In genomic region chr1:41768538-41768937, GRCh38 we compare ENCODE assay signal across 1 cellular context.
TF ChIP-seq lines count a peak whose summit lies in the region.

No MANE protein-coding gene starts in this region.

TF ChIP-seq in GM12878, 131 proteins besides CTCF, POLR2A, EP300 and RAD21 (continued from another document):
- TF ChIP-seq, protein P1, sequence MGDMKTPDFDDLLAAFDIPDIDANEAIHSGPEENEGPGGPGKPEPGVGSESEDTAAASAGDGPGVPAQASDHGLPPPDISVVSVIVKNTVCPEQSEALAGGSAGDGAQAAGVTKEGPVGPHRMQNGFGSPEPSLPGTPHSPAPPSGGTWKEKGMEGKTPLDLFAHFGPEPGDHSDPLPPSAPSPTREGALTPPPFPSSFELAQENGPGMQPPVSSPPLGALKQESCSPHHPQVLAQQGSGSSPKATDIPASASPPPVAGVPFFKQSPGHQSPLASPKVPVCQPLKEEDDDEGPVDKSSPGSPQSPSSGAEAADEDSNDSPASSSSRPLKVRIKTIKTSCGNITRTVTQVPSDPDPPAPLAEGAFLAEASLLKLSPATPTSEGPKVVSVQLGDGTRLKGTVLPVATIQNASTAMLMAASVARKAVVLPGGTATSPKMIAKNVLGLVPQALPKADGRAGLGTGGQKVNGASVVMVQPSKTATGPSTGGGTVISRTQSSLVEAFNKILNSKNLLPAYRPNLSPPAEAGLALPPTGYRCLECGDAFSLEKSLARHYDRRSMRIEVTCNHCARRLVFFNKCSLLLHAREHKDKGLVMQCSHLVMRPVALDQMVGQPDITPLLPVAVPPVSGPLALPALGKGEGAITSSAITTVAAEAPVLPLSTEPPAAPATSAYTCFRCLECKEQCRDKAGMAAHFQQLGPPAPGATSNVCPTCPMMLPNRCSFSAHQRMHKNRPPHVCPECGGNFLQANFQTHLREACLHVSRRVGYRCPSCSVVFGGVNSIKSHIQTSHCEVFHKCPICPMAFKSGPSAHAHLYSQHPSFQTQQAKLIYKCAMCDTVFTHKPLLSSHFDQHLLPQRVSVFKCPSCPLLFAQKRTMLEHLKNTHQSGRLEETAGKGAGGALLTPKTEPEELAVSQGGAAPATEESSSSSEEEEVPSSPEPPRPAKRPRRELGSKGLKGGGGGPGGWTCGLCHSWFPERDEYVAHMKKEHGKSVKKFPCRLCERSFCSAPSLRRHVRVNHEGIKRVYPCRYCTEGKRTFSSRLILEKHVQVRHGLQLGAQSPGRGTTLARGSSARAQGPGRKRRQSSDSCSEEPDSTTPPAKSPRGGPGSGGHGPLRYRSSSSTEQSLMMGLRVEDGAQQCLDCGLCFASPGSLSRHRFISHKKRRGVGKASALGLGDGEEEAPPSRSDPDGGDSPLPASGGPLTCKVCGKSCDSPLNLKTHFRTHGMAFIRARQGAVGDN (IDR thresholded peaks at IDR 0.05): no peak
- TF ChIP-seq E4F1 (IDR thresholded peaks at IDR 0.05; ENCODE audit: borderline replicate concordance, partially characterized antibody): no peak
- TF ChIP-seq SPI1 (IDR thresholded peaks at IDR 0.05; ENCODE audit: borderline replicate concordance, insufficient read depth, low read depth, low read length): peak; percentile 73
- TF ChIP-seq PML (IDR thresholded peaks at IDR 0.05; ENCODE audit: low read length): no peak
- no peak for TF ChIP-seq SIX5 (IDR thresholded peaks at IDR 0.05; ENCODE audit: low read depth, low read length, severe bottlenecking)
- no peak for TF ChIP-seq ZNF207 (IDR thresholded peaks at IDR 0.05; ENCODE audit: borderline replicate concordance)
